In the genomic region with DNA sequence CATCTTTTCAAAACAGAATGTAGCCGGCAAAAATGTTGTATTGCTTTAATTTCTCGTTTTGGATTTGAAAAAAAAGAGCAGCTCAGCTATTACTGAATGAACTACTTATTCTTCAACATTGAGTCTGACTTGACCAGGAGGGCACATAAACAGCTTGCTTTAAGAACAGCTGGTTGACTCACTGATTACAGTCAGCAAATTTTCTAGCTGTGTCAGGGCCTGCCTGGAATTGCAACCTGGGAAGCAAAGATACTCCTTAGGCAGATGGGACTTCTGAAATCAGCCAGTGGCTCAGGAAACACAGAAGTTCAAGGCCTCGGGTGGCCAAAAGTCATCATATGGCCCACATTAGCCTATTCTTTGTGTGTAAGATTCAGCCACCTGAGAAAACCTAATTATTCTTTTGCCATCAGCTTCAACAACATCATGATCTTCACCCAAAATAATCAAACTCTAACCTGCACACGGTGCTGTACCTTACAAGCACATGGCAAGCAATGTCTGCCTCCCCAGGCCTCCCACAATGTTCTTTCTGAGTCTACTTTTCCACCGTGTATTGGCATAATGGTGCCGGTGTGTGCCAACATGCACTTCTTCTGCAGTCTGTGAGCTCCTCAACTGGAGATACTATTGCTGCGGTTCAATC, we compare ENCODE assay signal across 13 cellular contexts.
A peak's percentile ranks its signal among the peaks of the same experiment; 100 is the strongest.
DNase-seq lines count a peak whose midpoint lies in the region; ATAC-seq and TF ChIP-seq lines count a peak whose summit lies in the region.
"Had no signal": no experiment of that assay in that cellular context is flagged by ENCODE, and none has a peak within 500 bp of the region (broad histone marks: within the 10 kb centered on the region; RNA-seq: fewer than 3 reads in every experiment).

No MANE protein-coding gene starts in this region.

- TF ChIP-seq CTCF in hepatocyte (IDR thresholded peaks at IDR 0.05; ENCODE audit: poor library complexity) (no peak), OCI-LY7 (conservative IDR thresholded peaks at IDR 0.05; ENCODE audit: low read length) (no peak)

- intact Hi-C loops in OCI-LY7 (cut with micrococcal nuclease; ENCODE audit: unreplicated experiment): no loop called here

- ATAC-seq in HG03342 (IDR thresholded peaks at IDR 0.05; ENCODE audit: unreplicated experiment) (no peak), GM19395 (IDR thresholded peaks at IDR 0.05; ENCODE audit: unreplicated experiment) (no peak)

- no peaks in the 10 kb centered on the region for H3K9me3 ChIP-seq in adipocyte (ENCODE audit: control insufficient read depth, low read length)
- H3K9me3 ChIP-seq in hepatocyte (ENCODE audit: low read depth): no peaks in the 10 kb centered on the region
- H3K9me3 ChIP-seq in OCI-LY7 (ENCODE audit: low read length): no peaks in the 10 kb centered on the region

- H3K4me3 ChIP-seq in adipocyte (ENCODE audit: low read length) (no peak overlapping the region), hepatocyte (no peak overlapping the region), OCI-LY7 (ENCODE audit: low read depth, low read length, poor library complexity, severe bottlenecking) (no peak overlapping the region)

- H3K9me2 ChIP-seq in hepatocyte (replicated peaks; ENCODE audit: insufficient read depth): no peaks in the 10 kb centered on the region
- no peaks in the 10 kb centered on the region for H3K9me2 ChIP-seq in OCI-LY7 (ENCODE audit: insufficient read depth, low read length)

- no peak overlapping the region for H3K9ac ChIP-seq in adipocyte (ENCODE audit: low read length)

- H3K4me1 ChIP-seq in adipocyte (ENCODE audit: control insufficient read depth, insufficient read depth, low read length) (no peaks in the 10 kb centered on the region), hepatocyte (ENCODE audit: insufficient read depth) (no peaks in the 10 kb centered on the region), OCI-LY7 (ENCODE audit: insufficient read depth, low read length, poor library complexity, severe bottlenecking) (no peaks in the 10 kb centered on the region)

- H3K79me2 ChIP-seq in hepatocyte: no peaks in the 10 kb centered on the region
- no peaks in the 10 kb centered on the region for H3K79me2 ChIP-seq in OCI-LY7 (ENCODE audit: insufficient read depth, low read depth, low read length)

- DNase-seq in AG08395 (ENCODE audit: low spot score) (peak; percentile 33), H4 (ENCODE audit: low spot score) (peak; percentile 41), adipocyte (ENCODE audit: low read depth) (peak; percentile 56), hepatocyte (ENCODE audit: low spot score) (peak; percentile 27), OCI-LY7 (ENCODE audit: low spot score) (no peak)
- DNase-seq in activated naive CD4-positive, alpha-beta T cell treated with anti-CD3 and anti-CD28 coated beads, Interleukin-2, amount 50 U/mL, for 16 hours: no peak
- DNase-seq: activated T-cell treated with anti-CD3 and anti-CD28 coated beads for 4 hours, MV-4-11, nucleus accumbens, T1000 had no signal

- no peaks in the 10 kb centered on the region for H4K20me1 ChIP-seq in hepatocyte (ENCODE audit: insufficient read depth, poor library complexity, severe bottlenecking)
- H4K20me1 ChIP-seq in OCI-LY7 (ENCODE audit: insufficient read depth, low read length): no peaks in the 10 kb centered on the region

- WGBS in hepatocyte (ENCODE audit: low lambda C conversion rate, missing lambda C conversion rate): 85% methylated on average over 7 of the region's 7 CpGs

- CTCF ChIA-PET in OCI-LY7 (lab: Charles Lee; ENCODE audit: unreplicated experiment): no interaction called here

- no peaks in the 10 kb centered on the region for H3K27me3 ChIP-seq in adipocyte (replicated peaks; ENCODE audit: control insufficient read depth, insufficient read depth, low read length)
- no peaks in the 10 kb centered on the region for H3K27me3 ChIP-seq in hepatocyte

- POLR2A ChIA-PET in OCI-LY7 (lab: Charles Lee): interaction anchor here (0.6 to 0.7 kb wide), 2 partner anchors 31 to 1265 kb away, joined by 3 to 4 read pairs; no protein-coding TSS in a partner anchor

- H2AFZ ChIP-seq in hepatocyte (no peak overlapping the region), OCI-LY7 (ENCODE audit: low read length) (no peak overlapping the region)

- no peaks in the 10 kb centered on the region for H3K36me3 ChIP-seq in adipocyte (ENCODE audit: control insufficient read depth, insufficient read depth, low read length, severe bottlenecking)
- no peaks in the 10 kb centered on the region for H3K36me3 ChIP-seq in hepatocyte (replicated peaks; ENCODE audit: insufficient read depth, low read depth)
- no peaks in the 10 kb centered on the region for H3K36me3 ChIP-seq in OCI-LY7 (ENCODE audit: insufficient read depth, low read length)

- BruUV-seq in OCI-LY7 (replicated peaks; lab: Mats Ljungman, UMichigan): no TSS peak

- H3K27ac ChIP-seq in hepatocyte: no peak overlapping the region
- H3K27ac ChIP-seq in OCI-LY7 (ENCODE audit: low read depth, low read length, poor library complexity, severe bottlenecking): no peak overlapping the region
- H3K27ac ChIP-seq: C4-2B had no signal

- H3K4me2 ChIP-seq in hepatocyte (no peak overlapping the region), OCI-LY7 (ENCODE audit: low read length) (no peak overlapping the region)

Comparison
In these comparisons a context has a peak if more than half of its experiments do, and no peak if none do; other contexts are left out.
1. DNase-seq: peak in AG08395 (single experiment), H4 (single experiment), adipocyte (single experiment) and hepatocyte (single experiment); none in activated naive CD4-positive, alpha-beta T cell treated with anti-CD3 and anti-CD28 coated beads, Interleukin-2, amount 50 U/mL, for 16 hours (single experiment) and OCI-LY7 (single experiment).